1 cellular context compared by ENCODE assay signal in genomic region chrX:153768311-153769157, GRCh38.
TF ChIP-seq lines count a peak whose summit lies in the region.

No MANE protein-coding gene starts in this region.

TF ChIP-seq in WTC11, 78 proteins besides CTCF, POLR2A, EP300 and RAD21 (continued from another document):
- no peak for TF ChIP-seq ARID4B (CRISPR knock-in tag; IDR thresholded peaks at IDR 0.05; ENCODE audit: borderline replicate concordance)
- no peak for TF ChIP-seq GTF2I (CRISPR knock-in tag; conservative IDR thresholded peaks at IDR 0.05)
- TF ChIP-seq ZNF423 (CRISPR knock-in tag; IDR thresholded peaks at IDR 0.05) = no peak
- no peak for TF ChIP-seq ZNF219 (CRISPR knock-in tag; IDR thresholded peaks at IDR 0.05; ENCODE audit: borderline replicate concordance)
- TF ChIP-seq IRF1 (CRISPR knock-in tag; IDR thresholded peaks at IDR 0.05) = no peak
- TF ChIP-seq OVOL2 (CRISPR knock-in tag; IDR thresholded peaks at IDR 0.05; ENCODE audit: borderline replicate concordance) = no peak
- no peak for TF ChIP-seq SOX15 (CRISPR knock-in tag; IDR thresholded peaks at IDR 0.05)
- no peak for TF ChIP-seq NFYB (CRISPR knock-in tag; conservative IDR thresholded peaks at IDR 0.05; ENCODE audit: low read depth)
- TF ChIP-seq KAT7 (CRISPR knock-in tag; IDR thresholded peaks at IDR 0.05; ENCODE audit: borderline replicate concordance) = no peak
- TF ChIP-seq RORB (CRISPR knock-in tag; IDR thresholded peaks at IDR 0.05) = no peak
- TF ChIP-seq, protein P1, sequence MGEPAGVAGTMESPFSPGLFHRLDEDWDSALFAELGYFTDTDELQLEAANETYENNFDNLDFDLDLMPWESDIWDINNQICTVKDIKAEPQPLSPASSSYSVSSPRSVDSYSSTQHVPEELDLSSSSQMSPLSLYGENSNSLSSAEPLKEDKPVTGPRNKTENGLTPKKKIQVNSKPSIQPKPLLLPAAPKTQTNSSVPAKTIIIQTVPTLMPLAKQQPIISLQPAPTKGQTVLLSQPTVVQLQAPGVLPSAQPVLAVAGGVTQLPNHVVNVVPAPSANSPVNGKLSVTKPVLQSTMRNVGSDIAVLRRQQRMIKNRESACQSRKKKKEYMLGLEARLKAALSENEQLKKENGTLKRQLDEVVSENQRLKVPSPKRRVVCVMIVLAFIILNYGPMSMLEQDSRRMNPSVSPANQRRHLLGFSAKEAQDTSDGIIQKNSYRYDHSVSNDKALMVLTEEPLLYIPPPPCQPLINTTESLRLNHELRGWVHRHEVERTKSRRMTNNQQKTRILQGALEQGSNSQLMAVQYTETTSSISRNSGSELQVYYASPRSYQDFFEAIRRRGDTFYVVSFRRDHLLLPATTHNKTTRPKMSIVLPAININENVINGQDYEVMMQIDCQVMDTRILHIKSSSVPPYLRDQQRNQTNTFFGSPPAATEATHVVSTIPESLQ (CRISPR knock-in tag; IDR thresholded peaks at IDR 0.05) = no peak
- no peak for TF ChIP-seq ZNF232 (CRISPR knock-in tag; IDR thresholded peaks at IDR 0.05)
